8 cellular contexts compared by ENCODE assay signal in the genomic region with DNA sequence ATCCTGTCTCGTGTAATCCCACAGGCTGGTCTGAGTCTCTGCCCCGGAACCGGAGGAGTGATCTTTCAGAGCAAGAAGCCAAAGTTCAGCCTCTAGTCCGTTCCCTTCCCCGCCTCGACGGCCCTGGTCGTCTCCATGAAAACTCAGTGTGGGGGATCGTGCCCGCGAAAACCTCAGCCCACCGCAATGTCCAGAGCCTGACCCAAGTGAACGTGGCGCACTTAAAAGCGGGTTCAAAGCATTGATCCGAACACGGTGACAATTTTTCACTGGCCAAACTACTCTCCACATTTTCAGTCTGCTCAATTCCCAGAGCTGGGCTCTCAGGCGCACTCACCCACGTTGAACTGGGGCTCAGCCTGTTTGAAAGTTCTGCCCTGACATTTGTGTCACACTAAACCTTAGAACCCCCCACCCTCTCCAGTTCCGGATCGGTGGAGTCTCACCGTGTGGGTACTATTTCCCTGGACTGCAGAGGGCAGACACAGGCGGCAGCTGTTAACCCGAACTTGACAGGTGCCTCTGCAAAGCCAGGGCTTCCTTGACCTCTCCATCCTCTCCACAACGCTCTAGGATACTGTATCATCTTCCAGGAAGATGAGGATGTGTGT. TPM values are rescaled to one million over a fixed set of nuclear protein-coding genes. Genes with fewer than 3 reads are reported as not detected.
DNase-seq lines count a peak whose midpoint lies in the region; ATAC-seq and TF ChIP-seq lines count a peak whose summit lies in the region.

No MANE protein-coding gene starts in this region.

- POLR2A ChIA-PET in T-cell (lab: Charles Lee), result no interaction called here

- no peak overlapping the region for H3K27ac Mint-ChIP-seq in T-cell
- no peak overlapping the region for H3K27ac Mint-ChIP-seq in natural killer cell treated with Interleukin-12 subunit alpha and Interleukin-12 subunit beta and Interleukin-15 and Interleukin-18, amount 100 ng/mL, for 72 hours

- peak; percentile 13 for DNase-seq in A172 (ENCODE audit: low spot score)
- DNase-seq in GM23248, result peak; percentile 56
- DNase-seq in T-cell, result no peak
- DNase-seq in esophagus muscularis mucosa (ENCODE audit: extremely low spot score), result peak; percentile 92
- no peak for DNase-seq in natural killer cell treated with Interleukin-12 subunit alpha and Interleukin-12 subunit beta and Interleukin-15 and Interleukin-18, amount 100 ng/mL, for 72 hours (ENCODE audit: low spot score)
- no peak for DNase-seq in globus pallidus (ENCODE audit: low spot score)
- DNase-seq in dedifferentiated amniotic fluid mesenchymal stem cell (ENCODE audit: extremely low spot score), result no peak
- DNase-seq in activated effector memory CD4-positive, alpha-beta T cell treated with Interleukin-2 at 50 U/mL for 16 hours, result no peak

- H3K4me1 ChIP-seq in GM23248 (ENCODE audit: insufficient read depth) (peaks cover 28% of the 10 kb centered on the region), esophagus muscularis mucosa (peaks cover 16 to 48% (median 42%) of the 10 kb centered on the region in 4 donors)

- in situ Hi-C loops in GM23248 (cut with MboI), result loop anchor here (5.0 kb wide), 1 partner anchor 687 kb away; no protein-coding TSS in a partner anchor

- H3K27me3 ChIP-seq in GM23248 (replicated peaks; ENCODE audit: insufficient read depth) (no peaks in the 10 kb centered on the region), esophagus muscularis mucosa (no peaks in the 10 kb centered on the region)

- H4K20me1 ChIP-seq in GM23248 (ENCODE audit: insufficient read depth), result no peaks in the 10 kb centered on the region

- intact Hi-C loops in esophagus muscularis mucosa (cut with DNase I), result no loop called here

- H3K9me3 Mint-ChIP-seq in T-cell, result no peaks in the 10 kb centered on the region
- peaks cover 2% of the 10 kb centered on the region for H3K9me3 Mint-ChIP-seq in natural killer cell treated with Interleukin-12 subunit alpha and Interleukin-12 subunit beta and Interleukin-15 and Interleukin-18, amount 100 ng/mL, for 72 hours

- peaks cover 13 to 23% (median 16%) of the 10 kb centered on the region in 3 donors for H3K4me1 Mint-ChIP-seq in T-cell
- H3K4me1 Mint-ChIP-seq in natural killer cell treated with Interleukin-12 subunit alpha and Interleukin-12 subunit beta and Interleukin-15 and Interleukin-18, amount 100 ng/mL, for 72 hours (ENCODE audit: low read depth in 2 of 2), result peaks cover 0 to 9% of the 10 kb centered on the region in 2 donors

- peak overlapping the region; percentile 89 for H2AFZ ChIP-seq in GM23248

- H3K9me3 ChIP-seq in GM23248 (ENCODE audit: low read depth) (no peaks in the 10 kb centered on the region), esophagus muscularis mucosa (no peaks in the 10 kb centered on the region)

- no peaks in the 10 kb centered on the region for H3K36me3 Mint-ChIP-seq in T-cell
- peaks cover 6% of the 10 kb centered on the region for H3K36me3 Mint-ChIP-seq in natural killer cell treated with Interleukin-12 subunit alpha and Interleukin-12 subunit beta and Interleukin-15 and Interleukin-18, amount 100 ng/mL, for 72 hours

- TF ChIP-seq CTCF in esophagus muscularis mucosa (IDR thresholded peaks at IDR 0.05), result no peak

- CTCF ChIA-PET in T-cell (lab: Charles Lee), result no interaction called here

- no peak for ATAC-seq in T-cell (replicated peaks in 1 of 4)
- ATAC-seq in natural killer cell treated with Interleukin-12 subunit alpha and Interleukin-12 subunit beta and Interleukin-15 and Interleukin-18, amount 100 ng/mL, for 72 hours, result no peak

- no peak overlapping the region for H3K27ac ChIP-seq in GM23248
- H3K27ac ChIP-seq in esophagus muscularis mucosa (replicated peaks in 1 of 4), result peak overlapping the region; percentile 57 to 85 (median 73)

- H3K4me3 ChIP-seq in GM23248 (peak overlapping the region; percentile 87), esophagus muscularis mucosa (peak overlapping the region; percentile 74 to 96 (median 83))

- H3F3A ChIP-seq in GM23248 (ENCODE audit: insufficient read depth), result peaks cover 18% of the 10 kb centered on the region

- WGBS in GM23248 (ENCODE audit: low coverage in 1 of 2, low lambda C conversion rate in 2 of 2, missing lambda C conversion rate in 2 of 2), 2 experiments, result 3% methylated on average over 25 of the region's 25 CpGs
- WGBS in esophagus muscularis mucosa, result 0% methylated on average over 10 of the region's 25 CpGs

- H3K36me3 ChIP-seq in GM23248 (ENCODE audit: low read depth) (no peaks in the 10 kb centered on the region), esophagus muscularis mucosa (no peaks in the 10 kb centered on the region)

- TF ChIP-seq POLR2A in esophagus muscularis mucosa (IDR thresholded peaks at IDR 0.05; ENCODE audit: low read depth), result no peak

- H3K4me3 Mint-ChIP-seq in T-cell, result peak overlapping the region; percentile 70 to 72 (median 70)
- peak overlapping the region; percentile 41 for H3K4me3 Mint-ChIP-seq in natural killer cell treated with Interleukin-12 subunit alpha and Interleukin-12 subunit beta and Interleukin-15 and Interleukin-18, amount 100 ng/mL, for 72 hours

- H3K4me2 ChIP-seq in GM23248 (ENCODE audit: unreplicated experiment), result peak overlapping the region; percentile 80

- H3K79me2 ChIP-seq in GM23248 (ENCODE audit: insufficient read depth), result peaks cover 40% of the 10 kb centered on the region

- H3K9ac ChIP-seq in GM23248, result peak overlapping the region; percentile 74

- H3K27me3 Mint-ChIP-seq in T-cell, result peaks cover 58 to 64% of the 10 kb centered on the region in 2 donors
- peaks cover 37 to 46% of the 10 kb centered on the region in 2 donors for H3K27me3 Mint-ChIP-seq in natural killer cell treated with Interleukin-12 subunit alpha and Interleukin-12 subunit beta and Interleukin-15 and Interleukin-18, amount 100 ng/mL, for 72 hours

- TF ChIP-seq EP300 in esophagus muscularis mucosa (IDR thresholded peaks at IDR 0.05), result no peak

- H3K9me2 ChIP-seq in GM23248 (ENCODE audit: insufficient read depth), result no peaks in the 10 kb centered on the region

RNA-seq across cellular contexts. Expression of a gene that starts 0.9 kb away (rescaled TPM):
- total RNA-seq in A172 (2014; rRNA removed; shearing (Covaris generic)), result 4.1 and 77.2 TPM in 2 replicates
- 12.9 and 13.2 TPM in 2 replicates for total RNA-seq in GM23248 (2014; rRNA removed; shearing (Covaris generic))
- 25.2 and 25.7 TPM in 2 replicates for polyA plus RNA-seq in GM23248 (2016; fragmentation: Nextera tagmentation; extraction: Ambion mirVana)
- total RNA-seq in T-cell (1 to 10 TPM in 2 of 5 donors, under 1 TPM in 3; 0.29 to 1.1 (median 0.43) TPM), esophagus muscularis mucosa (10 to 100 TPM; 12.5 to 36.9 (median 24.4) TPM)
- not detected for total RNA-seq in natural killer cell treated with Interleukin-12 subunit alpha and Interleukin-12 subunit beta and Interleukin-15 and Interleukin-18, amount 100 ng/mL, for 72 hours

Comparison
In these comparisons a context has a peak if more than half of its experiments do, and no peak if none do; other contexts are left out.
1. DNase-seq: peak in A172 (single experiment), GM23248 (single experiment) and esophagus muscularis mucosa (single experiment); none in T-cell (0 of 34), natural killer cell treated with Interleukin-12 subunit alpha and Interleukin-12 subunit beta and Interleukin-15 and Interleukin-18, amount 100 ng/mL, for 72 hours (single experiment), globus pallidus (single experiment), dedifferentiated amniotic fluid mesenchymal stem cell (single experiment) and activated effector memory CD4-positive, alpha-beta T cell treated with Interleukin-2 at 50 U/mL for 16 hours (single experiment).